Comparison of ENCODE assay signal across 1 cellular context in the genomic region with DNA sequence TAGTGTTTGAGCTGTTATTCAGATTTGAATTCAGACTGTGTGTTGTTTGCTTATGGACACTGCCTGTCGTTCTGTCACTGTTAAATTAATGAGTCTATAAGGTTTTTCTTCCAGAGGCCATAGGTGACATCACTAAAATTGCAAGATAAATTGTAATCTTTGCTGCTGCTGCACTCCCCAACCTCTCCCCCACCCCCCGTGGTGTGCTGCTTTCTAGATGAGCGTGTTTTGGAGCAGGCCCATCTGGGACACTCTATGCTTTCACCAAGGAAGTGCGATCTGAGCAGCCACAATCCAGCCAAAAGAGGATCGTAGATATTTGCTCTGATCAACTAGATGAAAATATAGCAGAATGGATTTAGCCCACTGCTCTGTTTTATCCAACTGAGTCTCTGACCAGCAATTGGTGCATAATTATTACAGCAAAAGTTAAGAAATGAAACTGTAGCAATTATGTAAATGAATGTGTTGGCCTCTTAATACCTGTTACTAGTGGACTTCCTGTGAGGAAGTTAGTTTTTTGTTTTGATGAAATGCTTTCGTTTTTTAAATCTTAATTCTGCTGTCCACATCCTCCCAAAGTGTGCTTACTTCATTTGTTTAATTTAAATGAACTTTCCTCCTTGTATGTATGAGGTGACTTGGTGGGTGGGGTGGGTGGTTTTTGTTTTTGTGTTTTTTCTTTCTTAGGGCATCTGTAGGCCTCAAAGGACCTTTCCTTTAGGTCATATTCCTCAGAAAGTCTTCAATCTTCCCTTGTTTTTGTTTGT.
TF ChIP-seq lines count a peak whose summit lies in the region.

No MANE protein-coding gene starts in this region.

TF ChIP-seq in WTC11, 78 proteins besides CTCF, POLR2A, EP300 and RAD21:
- TF ChIP-seq MAX (CRISPR knock-in tag; IDR thresholded peaks at IDR 0.05): no peak
- TF ChIP-seq, protein P1, sequence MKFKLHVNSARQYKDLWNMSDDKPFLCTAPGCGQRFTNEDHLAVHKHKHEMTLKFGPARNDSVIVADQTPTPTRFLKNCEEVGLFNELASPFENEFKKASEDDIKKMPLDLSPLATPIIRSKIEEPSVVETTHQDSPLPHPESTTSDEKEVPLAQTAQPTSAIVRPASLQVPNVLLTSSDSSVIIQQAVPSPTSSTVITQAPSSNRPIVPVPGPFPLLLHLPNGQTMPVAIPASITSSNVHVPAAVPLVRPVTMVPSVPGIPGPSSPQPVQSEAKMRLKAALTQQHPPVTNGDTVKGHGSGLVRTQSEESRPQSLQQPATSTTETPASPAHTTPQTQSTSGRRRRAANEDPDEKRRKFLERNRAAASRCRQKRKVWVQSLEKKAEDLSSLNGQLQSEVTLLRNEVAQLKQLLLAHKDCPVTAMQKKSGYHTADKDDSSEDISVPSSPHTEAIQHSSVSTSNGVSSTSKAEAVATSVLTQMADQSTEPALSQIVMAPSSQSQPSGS (CRISPR knock-in tag; IDR thresholded peaks at IDR 0.05; ENCODE audit: borderline replicate concordance, low read depth): no peak
- TF ChIP-seq CBFB (CRISPR knock-in tag; IDR thresholded peaks at IDR 0.05; ENCODE audit: low read depth): no peak
- no peak for TF ChIP-seq NR3C1 (CRISPR knock-in tag; conservative IDR thresholded peaks at IDR 0.05; ENCODE audit: low read depth)
- TF ChIP-seq SMAD4 (CRISPR knock-in tag; IDR thresholded peaks at IDR 0.05): no peak
- no peak for TF ChIP-seq ZNF423 (CRISPR knock-in tag; IDR thresholded peaks at IDR 0.05)
- TF ChIP-seq, protein P2, sequence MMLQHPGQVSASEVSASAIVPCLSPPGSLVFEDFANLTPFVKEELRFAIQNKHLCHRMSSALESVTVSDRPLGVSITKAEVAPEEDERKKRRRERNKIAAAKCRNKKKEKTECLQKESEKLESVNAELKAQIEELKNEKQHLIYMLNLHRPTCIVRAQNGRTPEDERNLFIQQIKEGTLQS (CRISPR knock-in tag; conservative IDR thresholded peaks at IDR 0.05): no peak
- no peak for TF ChIP-seq ESRRA (CRISPR knock-in tag; IDR thresholded peaks at IDR 0.05; ENCODE audit: borderline replicate concordance)
- TF ChIP-seq MYBL2 (CRISPR knock-in tag; IDR thresholded peaks at IDR 0.05): no peak
- TF ChIP-seq, protein P3, sequence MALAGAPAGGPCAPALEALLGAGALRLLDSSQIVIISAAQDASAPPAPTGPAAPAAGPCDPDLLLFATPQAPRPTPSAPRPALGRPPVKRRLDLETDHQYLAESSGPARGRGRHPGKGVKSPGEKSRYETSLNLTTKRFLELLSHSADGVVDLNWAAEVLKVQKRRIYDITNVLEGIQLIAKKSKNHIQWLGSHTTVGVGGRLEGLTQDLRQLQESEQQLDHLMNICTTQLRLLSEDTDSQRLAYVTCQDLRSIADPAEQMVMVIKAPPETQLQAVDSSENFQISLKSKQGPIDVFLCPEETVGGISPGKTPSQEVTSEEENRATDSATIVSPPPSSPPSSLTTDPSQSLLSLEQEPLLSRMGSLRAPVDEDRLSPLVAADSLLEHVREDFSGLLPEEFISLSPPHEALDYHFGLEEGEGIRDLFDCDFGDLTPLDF (CRISPR knock-in tag; IDR thresholded peaks at IDR 0.05): no peak
- no peak for TF ChIP-seq FOXP1 (CRISPR knock-in tag; IDR thresholded peaks at IDR 0.05; ENCODE audit: borderline replicate concordance)
- no peak for TF ChIP-seq ZNF263 (CRISPR knock-in tag; IDR thresholded peaks at IDR 0.05; ENCODE audit: low read depth)
- TF ChIP-seq ZNF396 (CRISPR knock-in tag; IDR thresholded peaks at IDR 0.05; ENCODE audit: borderline replicate concordance): no peak
- no peak for TF ChIP-seq USF2 (CRISPR knock-in tag; IDR thresholded peaks at IDR 0.05)
- no peak for TF ChIP-seq ZNF425 (CRISPR knock-in tag; conservative IDR thresholded peaks at IDR 0.05)
- no peak for TF ChIP-seq IRF2 (CRISPR knock-in tag; IDR thresholded peaks at IDR 0.05; ENCODE audit: borderline replicate concordance, low read depth)
- no peak for TF ChIP-seq ETV6 (CRISPR knock-in tag; IDR thresholded peaks at IDR 0.05)
- TF ChIP-seq NFATC4 (CRISPR knock-in tag; IDR thresholded peaks at IDR 0.05): no peak
